Comparison of ENCODE assay signal across 12 cellular contexts in genomic region chr3:13206799-13207577, GRCh38.
DNase-seq lines count a peak whose midpoint lies in the region; ATAC-seq, FAIRE-seq and TF ChIP-seq lines count a peak whose summit lies in the region.
"Had no signal": no experiment of that assay in that cellular context is flagged by ENCODE, and none has a peak within 500 bp of the region (broad histone marks: within the 10 kb centered on the region; RNA-seq: fewer than 3 reads in every experiment).

No MANE protein-coding gene starts in this region.

- FAIRE-seq in HTR-8/SVneo (lab: Jason Lieb, UNC) = peak; percentile 31

- H2BK12ac ChIP-seq in neuronal stem cell (ENCODE audit: low read length) = peak overlapping the region; percentile 6

- peaks cover 4% of the 10 kb centered on the region for H3K36me3 Mint-ChIP-seq in endothelial cell (ENCODE audit: low read depth, unreplicated experiment)
- no peaks in the 10 kb centered on the region for H3K36me3 Mint-ChIP-seq in stimulated activated naive B cell treated with anti-CD40 and anti-IgM and Interleukin-4, amounts not matched to agents 10 μg/mL and 1 μg/mL and 100 μg/mL, for 72 hours
- H3K36me3 Mint-ChIP-seq in activated naive CD4-positive, alpha-beta T cell treated with anti-CD3 and anti-CD28 coated beads, Interleukin-2, amount 50 U/mL, for 72 hours = no peaks in the 10 kb centered on the region

- H3K9me3 ChIP-seq in neuronal stem cell (replicated peaks in 1 of 2; ENCODE audit: control insufficient read depth in 2 of 2, insufficient read depth in 1 of 2, low read depth in 1 of 2, low read length in 2 of 2) = no peaks in the 10 kb centered on the region

- H2AFZ ChIP-seq in neuronal stem cell (ENCODE audit: low read length) = no peak overlapping the region

- H3K9ac ChIP-seq in neuronal stem cell (ENCODE audit: low read depth, low read length, poor library complexity) = peak overlapping the region; percentile 34

- peaks cover 0 to 10% (median 0%) of the 10 kb centered on the region in 3 experiments for H3K27me3 ChIP-seq in neuronal stem cell (ENCODE audit: control insufficient read depth in 3 of 3, insufficient read depth in 3 of 3, low read depth in 1 of 3, low read length in 3 of 3)

- H3K23ac ChIP-seq in neuronal stem cell (ENCODE audit: low read depth, low read length, poor library complexity) = peak overlapping the region; percentile 80

- no peaks in the 10 kb centered on the region for H3K9me3 Mint-ChIP-seq in endothelial cell (ENCODE audit: unreplicated experiment)
- no peaks in the 10 kb centered on the region for H3K9me3 Mint-ChIP-seq in stimulated activated naive B cell treated with anti-CD40 and anti-IgM and Interleukin-4, amounts not matched to agents 10 μg/mL and 1 μg/mL and 100 μg/mL, for 72 hours
- no peaks in the 10 kb centered on the region for H3K9me3 Mint-ChIP-seq in activated naive CD4-positive, alpha-beta T cell treated with anti-CD3 and anti-CD28 coated beads, Interleukin-2, amount 50 U/mL, for 72 hours

- H3K4me1 Mint-ChIP-seq in endothelial cell (ENCODE audit: unreplicated experiment) = peaks cover 8% of the 10 kb centered on the region
- peaks cover 7 to 11% of the 10 kb centered on the region in 2 donors for H3K4me1 Mint-ChIP-seq in stimulated activated naive B cell treated with anti-CD40 and anti-IgM and Interleukin-4, amounts not matched to agents 10 μg/mL and 1 μg/mL and 100 μg/mL, for 72 hours

- H3K4ac ChIP-seq in neuronal stem cell (ENCODE audit: low read length) = no peak overlapping the region

- peak overlapping the region; percentile 61 for H2AK5ac ChIP-seq in neuronal stem cell (ENCODE audit: low read depth, low read length)

- no CpG with 5 or more reads among the region's 20 CpGs for WGBS in neuronal stem cell (ENCODE audit: extremely low coverage in 2 of 2, insufficient read length in 2 of 2, insufficient replicate concordance in 1 of 2), 2 donors

- no peak for ATAC-seq in stimulated activated naive B cell treated with anti-CD40 and anti-IgM and Interleukin-4, amounts not matched to agents 10 μg/mL and 1 μg/mL and 100 μg/mL, for 72 hours (replicated peaks)
- no peak for ATAC-seq in HG03378 (IDR thresholded peaks at IDR 0.05; ENCODE audit: unreplicated experiment)
- no peak for ATAC-seq in activated naive CD4-positive, alpha-beta T cell treated with anti-CD3 and anti-CD28 coated beads, Interleukin-2, amount 50 U/mL, for 72 hours
- ATAC-seq: HCT116 had no signal

- no peak for TF ChIP-seq CTCF in endothelial cell (IDR thresholded peaks at IDR 0.05; ENCODE audit: unreplicated experiment)

- H3K4me3 Mint-ChIP-seq in endothelial cell (ENCODE audit: unreplicated experiment) = no peak overlapping the region
- no peak overlapping the region for H3K4me3 Mint-ChIP-seq in stimulated activated naive B cell treated with anti-CD40 and anti-IgM and Interleukin-4, amounts not matched to agents 10 μg/mL and 1 μg/mL and 100 μg/mL, for 72 hours

- peaks cover 0 to 2% of the 10 kb centered on the region in 2 donors for H3K4me1 ChIP-seq in neuronal stem cell (ENCODE audit: control insufficient read depth in 2 of 2, insufficient read depth in 1 of 2, low read depth in 1 of 2, low read length in 2 of 2)

- H2BK5ac ChIP-seq in neuronal stem cell (ENCODE audit: low read length) = no peak overlapping the region

- peak overlapping the region; percentile 70 for H3K18ac ChIP-seq in neuronal stem cell (ENCODE audit: low read length)

- no peak for DNase-seq in HTR-8/SVneo (ENCODE audit: insufficient read length, low spot score)
- no peak for DNase-seq in endothelial cell (ENCODE audit: low spot score)
- DNase-seq in neuronal stem cell (ENCODE audit: low spot score) = no peak
- no peak for DNase-seq in stimulated activated naive B cell treated with anti-CD40 and anti-IgM and Interleukin-4, amounts not matched to agents 10 μg/mL and 1 μg/mL and 100 μg/mL, for 72 hours
- DNase-seq in activated naive CD4-positive, alpha-beta T cell treated with anti-CD3 and anti-CD28 coated beads, Interleukin-2, amount 50 U/mL, for 72 hours (ENCODE audit: low spot score in 2 of 2) = no peak
- no peak for DNase-seq in A172 (ENCODE audit: low spot score)
- DNase-seq in NCI-H1048 (lab: John Stamatoyannopoulos, UW) = no peak
- DNase-seq: Calu3, DMS 273 treated with DMSO at 0.1 percent for 48 hours, KBM-7 had no signal

- no peak overlapping the region for H3K4me3 ChIP-seq in neuronal stem cell (ENCODE audit: low read length in 2 of 2)

- no peak overlapping the region for H3K27ac ChIP-seq in neuronal stem cell (replicated peaks; ENCODE audit: low read length)

- no peak overlapping the region for H4K8ac ChIP-seq in neuronal stem cell (ENCODE audit: low read depth, low read length)

- H2BK15ac ChIP-seq in neuronal stem cell (ENCODE audit: low read length) = no peak overlapping the region

- no peaks in the 10 kb centered on the region for H3K79me1 ChIP-seq in neuronal stem cell (ENCODE audit: low read depth, low read length)

- H3K36me3 ChIP-seq in neuronal stem cell (replicated peaks in 1 of 2; ENCODE audit: control insufficient read depth in 2 of 2, insufficient read depth in 2 of 2, low read length in 2 of 2) = no peaks in the 10 kb centered on the region

- no peak overlapping the region for H2BK120ac ChIP-seq in neuronal stem cell (ENCODE audit: low read depth, low read length)

- H4K91ac ChIP-seq in neuronal stem cell (ENCODE audit: low read depth, low read length, poor library complexity) = no peak overlapping the region

- no peak overlapping the region for H3K4me2 ChIP-seq in neuronal stem cell (ENCODE audit: insufficient read depth, low read length, poor library complexity, severe bottlenecking)

- H3K27ac Mint-ChIP-seq in endothelial cell (ENCODE audit: unreplicated experiment) = peak overlapping the region; percentile 57
- H3K27ac Mint-ChIP-seq in stimulated activated naive B cell treated with anti-CD40 and anti-IgM and Interleukin-4, amounts not matched to agents 10 μg/mL and 1 μg/mL and 100 μg/mL, for 72 hours = peak overlapping the region; percentile 2
- H3K27ac Mint-ChIP-seq in activated naive CD4-positive, alpha-beta T cell treated with anti-CD3 and anti-CD28 coated beads, Interleukin-2, amount 50 U/mL, for 72 hours = no peak overlapping the region

- H3K27me3 Mint-ChIP-seq in endothelial cell (ENCODE audit: unreplicated experiment) = peaks cover 12% of the 10 kb centered on the region
- H3K27me3 Mint-ChIP-seq in stimulated activated naive B cell treated with anti-CD40 and anti-IgM and Interleukin-4, amounts not matched to agents 10 μg/mL and 1 μg/mL and 100 μg/mL, for 72 hours = peaks cover 60 to 69% of the 10 kb centered on the region in 2 donors

- peak overlapping the region; percentile 31 for H3K14ac ChIP-seq in neuronal stem cell (ENCODE audit: low read length)

Comparison
In these comparisons a context has a peak if more than half of its experiments do, and no peak if none do; other contexts are left out.
1. H3K27ac Mint-ChIP-seq: peak in endothelial cell (single experiment) and stimulated activated naive B cell treated with anti-CD40 and anti-IgM and Interleukin-4, amounts not matched to agents 10 μg/mL and 1 μg/mL and 100 μg/mL, for 72 hours (single experiment); none in activated naive CD4-positive, alpha-beta T cell treated with anti-CD3 and anti-CD28 coated beads, Interleukin-2, amount 50 U/mL, for 72 hours (0 of 2).